ENCODE assay signal across 9 cellular contexts in genomic region chr18:11955299-11956029, GRCh38. TPM values are rescaled to one million over a fixed set of nuclear protein-coding genes. Genes with fewer than 3 reads are reported as not detected.
A peak's percentile ranks its signal among the peaks of the same experiment; 100 is the strongest.
DNase-seq lines count a peak whose midpoint lies in the region; ATAC-seq and TF ChIP-seq lines count a peak whose summit lies in the region.
"Had no signal": no experiment of that assay in that cellular context is flagged by ENCODE, and none has a peak within 500 bp of the region (broad histone marks: within the 10 kb centered on the region; RNA-seq: fewer than 3 reads in every experiment).

No MANE protein-coding gene starts in this region.

- peak overlapping the region; percentile 91 for H3K27ac ChIP-seq in PC-3 (ENCODE audit: low read length)

- no peaks in the 10 kb centered on the region for H3K9me2 ChIP-seq in PC-3 (replicated peaks; ENCODE audit: low read length)

- peak overlapping the region; percentile 72 for H3K4me2 ChIP-seq in PC-3 (ENCODE audit: low read length)

- H4K20me1 ChIP-seq in PC-3 (ENCODE audit: low read length) = no peaks in the 10 kb centered on the region

- intact Hi-C loops in PC-3 (cut with micrococcal nuclease) (no loop called here), posterior cingulate gyrus (cut with DNase I) (no loop called here)

- H3F3A ChIP-seq in PC-3 (ENCODE audit: low read length, unreplicated experiment) = peaks cover 5% of the 10 kb centered on the region

- POLR2A ChIA-PET in PC-3 (lab: Charles Lee; ENCODE audit: unreplicated experiment) = no interaction called here

- DNase-seq in ELR (ENCODE audit: low read depth) (peak; percentile 82), PC-3 (peak; percentile 93), fibroblast of gingiva (ENCODE audit: low read depth) (peak; percentile 65), posterior cingulate gyrus (peak in 6 of 10 donors; percentile 14 to 84 (median 36)), cerebellar nuclear complex (lab: John Stamatoyannopoulos, UW) (no peak), NCI-H2107 treated with DMSO at 0.1 percent for 48 hours (lab: John Stamatoyannopoulos, UW; ENCODE audit: unreplicated experiment) (no peak)
- DNase-seq: natural killer cell had no signal

- H2AFZ ChIP-seq in PC-3 (ENCODE audit: low read length) = peak overlapping the region; percentile 40; the same call in 1 of the 2 replicates

- H3K79me2 ChIP-seq in PC-3 (ENCODE audit: low read length) = no peaks in the 10 kb centered on the region

- BruUV-seq in PC-3 (replicated peaks; lab: Mats Ljungman, UMichigan) = TSS peak; percentile 95

- H3K9ac ChIP-seq in PC-3 (ENCODE audit: low read length) = peak overlapping the region; percentile 56

- no peaks in the 10 kb centered on the region for H3K27me3 ChIP-seq in PC-3 (ENCODE audit: low read length)

- peak overlapping the region; percentile 28; the same call in 1 of the 2 replicates for H3K4me3 ChIP-seq in PC-3 (ENCODE audit: low read length)

- ATAC-seq in PC-3 (peak; percentile 77), GM21737 (IDR thresholded peaks at IDR 0.05; ENCODE audit: unreplicated experiment) (no peak), HG02763 (IDR thresholded peaks at IDR 0.05; ENCODE audit: unreplicated experiment) (no peak)
- ATAC-seq: natural killer cell had no signal

- peaks cover 21% of the 10 kb centered on the region for H3K4me1 ChIP-seq in PC-3 (ENCODE audit: insufficient read depth, low read length)

- peaks cover 8% of the 10 kb centered on the region; the same call in 1 of the 2 replicates for H3K36me3 ChIP-seq in PC-3 (ENCODE audit: low read depth, low read length)

- H3K9me3 ChIP-seq in PC-3 (ENCODE audit: low read length) = peaks cover 14% of the 10 kb centered on the region

- TF ChIP-seq CTCF in PC-3 (conservative IDR thresholded peaks at IDR 0.05; ENCODE audit: low read depth, low read length) = no peak

- CTCF ChIA-PET in PC-3 (lab: Charles Lee) = interaction anchor here (1.2 kb wide), 1 partner anchor 26 kb away, joined by 3 read pairs; the partner anchor contains the start of gene IMPA2

RNA-seq across cellular contexts. Expression of gene IMPA2, which starts 25.8 kb away (rescaled TPM):
- 38.2 and 45.6 TPM in 2 replicates for total RNA-seq in PC-3 (2014; rRNA removed)

RNA-seq across cellular contexts. Expression of gene MPPE1, which starts 47.3 kb away (rescaled TPM):
- 15.8 and 17.9 TPM in 2 replicates for total RNA-seq in PC-3 (2014; rRNA removed)

Comparison
In these comparisons a context has a peak if more than half of its experiments do, and no peak if none do; other contexts are left out.
1. DNase-seq: peak in ELR (single experiment), PC-3 (single experiment), fibroblast of gingiva (single experiment) and posterior cingulate gyrus (6 of 10); none in cerebellar nuclear complex (0 of 2) and NCI-H2107 treated with DMSO at 0.1 percent for 48 hours (single experiment).